In genomic region chr1:167721617-167722151, GRCh38 we compare ENCODE assay signal across 8 cellular contexts. TPM values are rescaled to one million over a fixed set of nuclear protein-coding genes. Genes with fewer than 3 reads are reported as not detected.
DNase-seq lines count a peak whose midpoint lies in the region; ATAC-seq and TF ChIP-seq lines count a peak whose summit lies in the region.

Gene MPZL1 (plus strand): TSS chr1:167721982. CDS start chr1:167722152, 170 bp downstream.

- WGBS in liver: under 1% methylated on average over 52 of the region's 52 CpGs

- no peaks in the 10 kb centered on the region for H3K36me3 ChIP-seq in liver (ENCODE audit: control insufficient read depth in 4 of 4, insufficient read depth in 3 of 4, low read depth in 1 of 4, low read length in 3 of 4)

- no peaks in the 10 kb centered on the region for H3K9me3 ChIP-seq in liver (ENCODE audit: control insufficient read depth in 4 of 4, low read length in 3 of 4)

- TF ChIP-seq CTCF in liver (IDR thresholded peaks at IDR 0.05; ENCODE audit: low read depth, low read length, missing input control): no peak

- peak within 1 kb of the TSS; percentile 75 to 90 (median 79) for H3K4me3 ChIP-seq in liver (ENCODE audit: low read depth in 1 of 3, low read length in 3 of 3)

- no peaks in the 10 kb centered on the region for H3K27me3 ChIP-seq in liver (ENCODE audit: control insufficient read depth in 4 of 4, insufficient read depth in 4 of 4, low read length in 3 of 4)

- TF ChIP-seq RAD21 in liver (IDR thresholded peaks at IDR 0.05): no peak

- peak; percentile 94 for ATAC-seq in GM19324 (IDR thresholded peaks at IDR 0.05; ENCODE audit: low FRiP score, unreplicated experiment)
- peak; percentile 88 for ATAC-seq in HG03460 (IDR thresholded peaks at IDR 0.05; ENCODE audit: unreplicated experiment)

- DNase-seq in C1 segment of cervical spinal cord (lab: John Stamatoyannopoulos, UW) (peak; percentile 53 to 94 (median 92)), NCI-H748 (lab: John Stamatoyannopoulos, UW; ENCODE audit: unreplicated experiment) (peak; percentile 92), dermis blood vessel endothelial cell (peak; percentile 97)
- DNase-seq in activated CD4-positive, alpha-beta T cell treated with anti-CD3 and anti-CD28 coated beads, Interleukin-2, amount 50 U/mL, for 4 hours: peak; percentile 90
- DNase-seq in stimulated activated CD4-positive, alpha-beta T cell treated with anti-CD3 and anti-CD28 coated beads, Interleukin-4, amount 100 ng/mL, for 1 hour: peak; percentile 93

- H3K27ac ChIP-seq in liver (ENCODE audit: low read depth in 1 of 2, low read length in 2 of 2): peak within 1 kb of the TSS; percentile 78 to 80

- H3K9ac ChIP-seq in liver (ENCODE audit: low read depth in 1 of 2, low read length in 2 of 2): peak within 1 kb of the TSS; percentile 75 to 86

- peaks cover 2 to 18% (median 9%) of the 10 kb centered on the region in 4 donors for H3K4me1 ChIP-seq in liver (ENCODE audit: control insufficient read depth in 4 of 4, insufficient read depth in 4 of 4, low read length in 3 of 4)

TF ChIP-seq in liver, 16 proteins besides CTCF, POLR2A, EP300 and RAD21:
- TF ChIP-seq MAX (IDR thresholded peaks at IDR 0.05) (no peak), REST (IDR thresholded peaks at IDR 0.05) (peak; percentile 37), RXRA (IDR thresholded peaks at IDR 0.05) (no peak), HNF4A (conservative IDR thresholded peaks at IDR 0.05) (no peak), SP1 (IDR thresholded peaks at IDR 0.05) (peak; percentile 83), TAF1 (conservative IDR thresholded peaks at IDR 0.05) (no peak), JUND (IDR thresholded peaks at IDR 0.05) (no peak)

RNA-seq across cellular contexts. Expression of gene MPZL1, which starts in this region (rescaled TPM):
- total RNA-seq in dermis blood vessel endothelial cell (114 and 127 TPM in 2 replicates), liver (10 to 100 TPM; 20.8 to 26.1 TPM)
- 10 to 100 TPM; 11.3 to 12.8 TPM for polyA plus RNA-seq in liver

Comparison
In these comparisons a context has a peak if more than half of its experiments do, and no peak if none do; other contexts are left out.
1. Peak in every context shown above with its lines: DNase-seq, ATAC-seq, H3K4me3 ChIP-seq and H3K27ac ChIP-seq.